Comparison of ENCODE assay signal across 13 cellular contexts in genomic region chr14:94936901-94937321, GRCh38.
DNase-seq lines count a peak whose midpoint lies in the region; ATAC-seq and TF ChIP-seq lines count a peak whose summit lies in the region.
"Had no signal": no experiment of that assay in that cellular context is flagged by ENCODE, and none has a peak within 500 bp of the region (broad histone marks: within the 10 kb centered on the region; RNA-seq: fewer than 3 reads in every experiment).

No MANE protein-coding gene starts in this region.

- TF ChIP-seq POLR2A in gastrocnemius medialis (IDR thresholded peaks at IDR 0.05): no peak

- no peak overlapping the region for H2AFZ ChIP-seq in PC-9

- H3K9me2 ChIP-seq in PC-9 (ENCODE audit: insufficient read depth): no peaks in the 10 kb centered on the region

- H3K79me2 ChIP-seq in PC-9 (ENCODE audit: low read depth): no peaks in the 10 kb centered on the region

- intact Hi-C loops in gastrocnemius medialis (cut with DNase I; ENCODE audit: low total_unique reads) (no loop called here), PC-9 (cut with micrococcal nuclease; ENCODE audit: unreplicated experiment) (no loop called here)

- no peak for TF ChIP-seq CTCF in astrocyte of the cerebellum (IDR thresholded peaks at IDR 0.05; ENCODE audit: low read depth, low read length, missing control alignments)
- no peak for TF ChIP-seq CTCF in gastrocnemius medialis (IDR thresholded peaks at IDR 0.05 in 4 of 5, conservative IDR thresholded peaks at IDR 0.05 in 1 of 5)
- TF ChIP-seq CTCF in PC-9 (conservative IDR thresholded peaks at IDR 0.05): no peak

- peak overlapping the region; percentile 98 for H3K4me2 ChIP-seq in BLaER1
- no peak overlapping the region for H3K4me2 ChIP-seq in PC-9

- H3K27me3 ChIP-seq in BLaER1 (no peaks in the 10 kb centered on the region), layer of hippocampus (ENCODE audit: control insufficient read depth, insufficient read depth, low read length) (no peaks in the 10 kb centered on the region), gastrocnemius medialis (peaks cover 0 to 3% (median 0%) of the 10 kb centered on the region in 3 donors), PC-9 (ENCODE audit: insufficient read depth, low read depth) (peaks cover 58% of the 10 kb centered on the region)
- H3K27me3 ChIP-seq: neutrophil, SJSA1, upper lobe of left lung had no signal

- in situ Hi-C loops in astrocyte of the cerebellum (cut with HindIII; ENCODE audit: low sequenced_read_pairs) (no loop called here), gastrocnemius medialis (cut with MboI; ENCODE audit: low sequenced_read_pairs in 4 of 4) (no loop called here)

- H3K27ac ChIP-seq in BLaER1 (peak overlapping the region; percentile 88), layer of hippocampus (ENCODE audit: low read depth, low read length) (peak overlapping the region; percentile 64), gastrocnemius medialis (peak overlapping the region; percentile 43 to 69 (median 63)), PC-9 (no peak overlapping the region)
- H3K27ac ChIP-seq: neutrophil, SJSA1 had no signal

- peak overlapping the region; percentile 77 for H3K9ac ChIP-seq in BLaER1

- peaks cover 46% of the 10 kb centered on the region for H3K4me1 ChIP-seq in BLaER1
- H3K4me1 ChIP-seq in gastrocnemius medialis: peaks cover 0 to 11% of the 10 kb centered on the region in 2 donors
- no peaks in the 10 kb centered on the region for H3K4me1 ChIP-seq in PC-9 (replicated peaks; ENCODE audit: insufficient read depth)
- H3K4me1 ChIP-seq: SJSA1, upper lobe of left lung had no signal

- POLR2A ChIA-PET in PC-9 (lab: Charles Lee; ENCODE audit: unreplicated experiment): no interaction called here

- peak in 1 of 2 donors; percentile 30 for ATAC-seq in gastrocnemius medialis
- ATAC-seq: activated CD4-positive, alpha-beta T cell treated with anti-CD3 and anti-CD28 coated beads for 36 hours had no signal

- H3F3A ChIP-seq in PC-9 (ENCODE audit: insufficient read depth, low read depth): no peaks in the 10 kb centered on the region

- no TSS peak for BruUV-seq in PC-9 (replicated peaks; lab: Mats Ljungman, UMichigan)

- H3K9me3 ChIP-seq in BLaER1 (no peaks in the 10 kb centered on the region), gastrocnemius medialis (no peaks in the 10 kb centered on the region), PC-9 (ENCODE audit: insufficient read depth, low read depth) (no peaks in the 10 kb centered on the region)
- H3K9me3 ChIP-seq: neutrophil, SJSA1, upper lobe of left lung had no signal

- H4K20me1 ChIP-seq in BLaER1: no peaks in the 10 kb centered on the region
- H4K20me1 ChIP-seq in PC-9 (ENCODE audit: insufficient read depth): no peaks in the 10 kb centered on the region

- CTCF ChIA-PET in PC-9 (lab: Charles Lee): no interaction called here

- peak overlapping the region; percentile 49 for H3K4me3 ChIP-seq in BLaER1
- peak overlapping the region; percentile 15 for H3K4me3 ChIP-seq in astrocyte of the cerebellum (ENCODE audit: low read depth, low read length)
- peak overlapping the region; percentile 15 to 46 (median 42) for H3K4me3 ChIP-seq in gastrocnemius medialis
- H3K4me3 ChIP-seq in PC-9: no peak overlapping the region
- H3K4me3 ChIP-seq: SJSA1 had no signal

- DNase-seq in astrocyte of the cerebellum (ENCODE audit: low read depth): no peak
- DNase-seq in gastrocnemius medialis: peak in 1 of 2 donors; percentile 20
- no peak for DNase-seq in AML-193 (lab: John Stamatoyannopoulos, UW)
- DNase-seq in PC-9: no peak
- no peak for DNase-seq in stimulated activated CD4-positive, alpha-beta T cell treated with anti-CD3 and anti-CD28 coated beads, Interleukin-4, amount 100 ng/mL, for 1 hour
- DNase-seq in NCI-H1436 treated with DMSO at 0.1 percent for 48 hours (lab: John Stamatoyannopoulos, UW): no peak
- DNase-seq: activated CD4-positive, alpha-beta T cell treated with anti-CD3 and anti-CD28 coated beads for 36 hours; GDM1 had no signal

- H3K36me3 ChIP-seq in BLaER1 (no peaks in the 10 kb centered on the region), gastrocnemius medialis (no peaks in the 10 kb centered on the region), PC-9 (ENCODE audit: low read depth) (no peaks in the 10 kb centered on the region)
- H3K36me3 ChIP-seq: neutrophil, SJSA1, upper lobe of left lung had no signal
